Comparison of ENCODE assay signal across 1 cellular context in the genomic region with DNA sequence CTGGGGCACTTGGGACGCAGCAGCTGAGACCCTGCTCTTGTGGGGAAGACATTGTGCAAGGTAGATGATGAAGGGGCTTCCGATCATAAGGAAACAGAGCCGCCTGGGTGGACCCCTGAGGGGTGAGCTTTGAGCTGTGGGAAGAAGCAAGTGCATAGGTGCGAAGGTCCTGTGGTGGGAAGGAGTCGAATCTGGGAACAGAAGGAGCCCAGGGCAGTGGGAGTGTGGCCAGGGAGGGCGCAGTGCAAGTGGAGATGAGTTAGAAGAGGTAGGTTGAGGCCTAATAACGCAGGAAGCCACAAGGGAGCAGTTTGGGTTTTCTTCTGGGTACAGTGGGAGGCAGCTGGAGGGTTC.
TF ChIP-seq lines count a peak whose summit lies in the region.

No MANE protein-coding gene starts in this region.

TF ChIP-seq in GM12878, 131 proteins besides CTCF, POLR2A, EP300 and RAD21:
- TF ChIP-seq FOS (IDR thresholded peaks at IDR 0.05; ENCODE audit: borderline replicate concordance, extremely low read depth, insufficient read length) (no peak), HCFC1 (IDR thresholded peaks at IDR 0.05; ENCODE audit: low read length) (no peak), POU2F2 (IDR thresholded peaks at IDR 0.05; ENCODE audit: borderline replicate concordance, low read depth, low read length) (0 out of 3 replicates have a peak, but pooled peaks have one; percentile 24), ZZZ3 (IDR thresholded peaks at IDR 0.05; ENCODE audit: control insufficient read depth, insufficient read length, low read depth) (no peak)
- TF ChIP-seq, protein P1, sequence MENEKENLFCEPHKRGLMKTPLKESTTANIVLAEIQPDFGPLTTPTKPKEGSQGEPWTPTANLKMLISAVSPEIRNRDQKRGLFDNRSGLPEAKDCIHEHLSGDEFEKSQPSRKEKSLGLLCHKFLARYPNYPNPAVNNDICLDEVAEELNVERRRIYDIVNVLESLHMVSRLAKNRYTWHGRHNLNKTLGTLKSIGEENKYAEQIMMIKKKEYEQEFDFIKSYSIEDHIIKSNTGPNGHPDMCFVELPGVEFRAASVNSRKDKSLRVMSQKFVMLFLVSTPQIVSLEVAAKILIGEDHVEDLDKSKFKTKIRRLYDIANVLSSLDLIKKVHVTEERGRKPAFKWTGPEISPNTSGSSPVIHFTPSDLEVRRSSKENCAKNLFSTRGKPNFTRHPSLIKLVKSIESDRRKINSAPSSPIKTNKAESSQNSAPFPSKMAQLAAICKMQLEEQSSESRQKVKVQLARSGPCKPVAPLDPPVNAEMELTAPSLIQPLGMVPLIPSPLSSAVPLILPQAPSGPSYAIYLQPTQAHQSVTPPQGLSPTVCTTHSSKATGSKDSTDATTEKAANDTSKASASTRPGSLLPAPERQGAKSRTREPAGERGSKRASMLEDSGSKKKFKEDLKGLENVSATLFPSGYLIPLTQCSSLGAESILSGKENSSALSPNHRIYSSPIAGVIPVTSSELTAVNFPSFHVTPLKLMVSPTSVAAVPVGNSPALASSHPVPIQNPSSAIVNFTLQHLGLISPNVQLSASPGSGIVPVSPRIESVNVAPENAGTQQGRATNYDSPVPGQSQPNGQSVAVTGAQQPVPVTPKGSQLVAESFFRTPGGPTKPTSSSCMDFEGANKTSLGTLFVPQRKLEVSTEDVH (IDR thresholded peaks at IDR 0.05; ENCODE audit: low read depth, partially characterized antibody) = no peak
